Comparison of ENCODE assay signal across 25 cellular contexts in genomic region chrX:75582511-75582910, GRCh38. TPM values are rescaled to one million over a fixed set of nuclear protein-coding genes. Genes with fewer than 3 reads are reported as not detected.
A peak's percentile ranks its signal among the peaks of the same experiment; 100 is the strongest.
DNase-seq lines count a peak whose midpoint lies in the region.
"Had no signal": no experiment of that assay in that cellular context is flagged by ENCODE, and none has a peak within 500 bp of the region (broad histone marks: within the 10 kb centered on the region; RNA-seq: fewer than 3 reads in every experiment).

No MANE protein-coding gene starts in this region.

- intact Hi-C loops in posterior vena cava (cut with DNase I), result no loop called here

- peak; percentile 41 for DNase-seq in posterior vena cava (ENCODE audit: low spot score)
- DNase-seq in SW 1271 (lab: John Stamatoyannopoulos, UW), result no peak
- DNase-seq: 8988T; ACHN; AML-193; BE2C; C1 segment of cervical spinal cord; Caco-2; Calu3; CD4-positive, alpha-beta memory T cell; CD4-positive, alpha-beta T cell; CD4-positive, CD25-positive, alpha-beta regulatory T cell; CD8-positive, alpha-beta memory T cell; CD8-positive, alpha-beta T cell; COR-L47; DMS 273 treated with DMSO at 0.1 percent for 48 hours; DMS153; DMS53; DMS79; DMS79 treated with DMSO at 0.1 percent for 48 hours; DND-41; EL had no signal

RNA-seq across cellular contexts. Expression of gene ZDHHC15, which starts 59.7 kb away (rescaled TPM):
- 1 to 10 TPM; 2.0 to 2.2 TPM for total RNA-seq in posterior vena cava
- total RNA-seq: A172, A673, B cell, Caco-2, Calu3 had no signal
